Comparison of ENCODE assay signal across 8 cellular contexts in genomic region chr2:65056215-65056989, GRCh38. TPM values are rescaled to one million over a fixed set of nuclear protein-coding genes. Genes with fewer than 3 reads are reported as not detected.
DNase-seq lines count a peak whose midpoint lies in the region; ATAC-seq and TF ChIP-seq lines count a peak whose summit lies in the region.

A gene with protein sequence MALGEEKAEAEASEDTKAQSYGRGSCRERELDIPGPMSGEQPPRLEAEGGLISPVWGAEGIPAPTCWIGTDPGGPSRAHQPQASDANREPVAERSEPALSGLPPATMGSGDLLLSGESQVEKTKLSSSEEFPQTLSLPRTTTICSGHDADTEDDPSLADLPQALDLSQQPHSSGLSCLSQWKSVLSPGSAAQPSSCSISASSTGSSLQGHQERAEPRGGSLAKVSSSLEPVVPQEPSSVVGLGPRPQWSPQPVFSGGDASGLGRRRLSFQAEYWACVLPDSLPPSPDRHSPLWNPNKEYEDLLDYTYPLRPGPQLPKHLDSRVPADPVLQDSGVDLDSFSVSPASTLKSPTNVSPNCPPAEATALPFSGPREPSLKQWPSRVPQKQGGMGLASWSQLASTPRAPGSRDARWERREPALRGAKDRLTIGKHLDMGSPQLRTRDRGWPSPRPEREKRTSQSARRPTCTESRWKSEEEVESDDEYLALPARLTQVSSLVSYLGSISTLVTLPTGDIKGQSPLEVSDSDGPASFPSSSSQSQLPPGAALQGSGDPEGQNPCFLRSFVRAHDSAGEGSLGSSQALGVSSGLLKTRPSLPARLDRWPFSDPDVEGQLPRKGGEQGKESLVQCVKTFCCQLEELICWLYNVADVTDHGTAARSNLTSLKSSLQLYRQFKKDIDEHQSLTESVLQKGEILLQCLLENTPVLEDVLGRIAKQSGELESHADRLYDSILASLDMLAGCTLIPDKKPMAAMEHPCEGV (plus strand): TSS chr2:65056416. CDS start chr2:65069445, 13,029 bp downstream.

- H3K4me3 ChIP-seq in AG04450 (ENCODE audit: low read depth, low read length) (peak within 1 kb of the TSS; percentile 78), WERI-Rb-1 (ENCODE audit: low read depth, low read length) (peak within 1 kb of the TSS; percentile 80), mammary epithelial cell (replicated peaks in 1 of 3; ENCODE audit: insufficient read depth in 1 of 3, low read depth in 2 of 3, low read length in 3 of 3) (peak within 1 kb of the TSS; percentile 57 to 68 (median 65)), iPS-20b (ENCODE audit: low read length) (peak within 1 kb of the TSS; percentile 84), skeletal muscle tissue (ENCODE audit: low read length in 3 of 3) (peak within 1 kb of the TSS; percentile 85 to 88 (median 86))

- H3K27ac ChIP-seq in AG04450 (ENCODE audit: low read depth, low read length) (no peak within 1 kb of the TSS), WERI-Rb-1 (peak within 1 kb of the TSS; percentile 76), mammary epithelial cell (ENCODE audit: insufficient read depth, low read depth, low read length) (peak within 1 kb of the TSS; percentile 26), iPS-20b (ENCODE audit: low read length) (no peak within 1 kb of the TSS), skeletal muscle tissue (ENCODE audit: low read depth, low read length) (peak within 1 kb of the TSS; percentile 93)

- CTCF ChIA-PET in AG04450 (lab: Charles Lee) (interaction anchor here (0.8 to 5.0 kb wide), 6 partner anchors 8 to 138 kb away, joined by 3 to 20 read pairs (median 5); no protein-coding TSS in a partner anchor), mammary epithelial cell (lab: Charles Lee; ENCODE audit: low non-redundant PET) (interaction anchor here (0.6 kb wide), 1 partner anchor 168 kb away, joined by 3 read pairs; no protein-coding TSS in a partner anchor)

- dilution Hi-C loops in mammary epithelial cell (cut with HindIII; ENCODE audit: low sequenced_read_pairs) = no loop called here

- TF ChIP-seq CTCF in AG04450 (IDR thresholded peaks at IDR 0.05; ENCODE audit: low read depth, low read length) (no peak), WERI-Rb-1 (IDR thresholded peaks at IDR 0.05; ENCODE audit: low read depth, low read length) (no peak), mammary epithelial cell (conservative IDR thresholded peaks at IDR 0.05 in 1 of 2, IDR thresholded peaks at IDR 0.05 in 1 of 2; ENCODE audit: extremely low read depth in 1 of 2, insufficient read depth in 1 of 2, low read depth in 1 of 2, low read length in 2 of 2) (no peak)

- H3K9ac ChIP-seq in mammary epithelial cell (ENCODE audit: insufficient read depth, low read length) (peak within 1 kb of the TSS; percentile 42), iPS-20b (ENCODE audit: low read depth, low read length) (peak within 1 kb of the TSS; percentile 90), skeletal muscle tissue (ENCODE audit: low read depth in 1 of 3, low read length in 3 of 3) (peak within 1 kb of the TSS; percentile 84 to 91 (median 84))

- WGBS in mammary epithelial cell (ENCODE audit: low coverage, missing lambda C conversion rate) = under 1% methylated on average over 27 of the region's 95 CpGs

- no peaks in the 10 kb centered on the region for H3K27me3 ChIP-seq in AG04450 (ENCODE audit: control insufficient read depth, insufficient read depth, low read length)
- no peaks in the 10 kb centered on the region for H3K27me3 ChIP-seq in WERI-Rb-1 (ENCODE audit: insufficient read depth, low read depth, severe bottlenecking)
- no peaks in the 10 kb centered on the region for H3K27me3 ChIP-seq in mammary epithelial cell (ENCODE audit: insufficient read depth, low read length)
- H3K27me3 ChIP-seq in iPS-20b (ENCODE audit: insufficient read depth, low read length) = no peaks in the 10 kb centered on the region
- H3K27me3 ChIP-seq in skeletal muscle tissue (ENCODE audit: control insufficient read depth in 3 of 3, insufficient read depth in 3 of 3, low read length in 3 of 3) = no peaks in the 10 kb centered on the region

- H3K79me2 ChIP-seq in mammary epithelial cell (ENCODE audit: insufficient read depth, low read length) = peaks cover 24% of the 10 kb centered on the region

- H3K36me3 ChIP-seq in WERI-Rb-1 = no peaks in the 10 kb centered on the region; the same call in none of the 2 replicates
- no peaks in the 10 kb centered on the region for H3K36me3 ChIP-seq in mammary epithelial cell (ENCODE audit: insufficient read depth, low read length)
- no peaks in the 10 kb centered on the region; the same call in 1 of the 2 replicates for H3K36me3 ChIP-seq in iPS-20b (ENCODE audit: insufficient read depth, low read depth, low read length)
- H3K36me3 ChIP-seq in skeletal muscle tissue (ENCODE audit: control insufficient read depth in 3 of 3, insufficient read depth in 3 of 3, low read length in 3 of 3) = no peaks in the 10 kb centered on the region

- H4K20me1 ChIP-seq in mammary epithelial cell (ENCODE audit: insufficient read depth, low read length) = no peaks in the 10 kb centered on the region

- H3K4me2 ChIP-seq in mammary epithelial cell (ENCODE audit: insufficient read depth, low read depth, low read length) = peak within 1 kb of the TSS; percentile 92

- peak within 1 kb of the TSS; percentile 93 for H2AFZ ChIP-seq in mammary epithelial cell (ENCODE audit: low read depth, low read length)

- peak; percentile 86 for ATAC-seq in GM18907 (IDR thresholded peaks at IDR 0.05; ENCODE audit: unreplicated experiment)
- peak; percentile 78 for ATAC-seq in HG03139 (IDR thresholded peaks at IDR 0.05; ENCODE audit: unreplicated experiment)

- H3K4me1 ChIP-seq in mammary epithelial cell (ENCODE audit: insufficient read depth, low read length) (peaks cover 12% of the 10 kb centered on the region), iPS-20b (ENCODE audit: insufficient read depth, low read length) (peaks cover 5% of the 10 kb centered on the region; the same call in 1 of the 2 replicates), skeletal muscle tissue (ENCODE audit: control insufficient read depth in 3 of 3, insufficient read depth in 3 of 3, low read length in 3 of 3) (peaks cover 41 to 52% (median 41%) of the 10 kb centered on the region in 3 donors)

- DNase-seq in AG04450 (ENCODE audit: low read depth, low spot score) (peak; percentile 93), NCI-H2196 treated with DMSO at 0.1 percent for 48 hours (lab: John Stamatoyannopoulos, UW; ENCODE audit: unreplicated experiment) (peak; percentile 81), WERI-Rb-1 (peak; percentile 99), mammary epithelial cell (peak; percentile 96)

- no TSS peak for BruUV-seq in mammary epithelial cell (replicated peaks; lab: Mats Ljungman, UMichigan)

- intact Hi-C loops in mammary epithelial cell (cut with micrococcal nuclease) = no loop called here

- in situ Hi-C loops in mammary epithelial cell (cut with MboI; ENCODE audit: low sequenced_read_pairs in 2 of 2) = loop anchor here in 1 of 2 donors (25.0 kb wide), 1 partner anchor 506 kb away; no protein-coding TSS in a partner anchor

- no peaks in the 10 kb centered on the region for H3K9me3 ChIP-seq in AG04450 (ENCODE audit: control insufficient read depth, insufficient read depth, low read length)
- no peaks in the 10 kb centered on the region for H3K9me3 ChIP-seq in WERI-Rb-1 (ENCODE audit: severe bottlenecking)
- H3K9me3 ChIP-seq in mammary epithelial cell (replicated peaks; ENCODE audit: insufficient read depth, low read length) = no peaks in the 10 kb centered on the region
- H3K9me3 ChIP-seq in iPS-20b (ENCODE audit: insufficient read depth, low read depth, low read length) = no peaks in the 10 kb centered on the region
- H3K9me3 ChIP-seq in skeletal muscle tissue (ENCODE audit: control insufficient read depth in 3 of 3, low read length in 3 of 3) = no peaks in the 10 kb centered on the region

- POLR2A ChIA-PET in AG04450 (lab: Yijun Ruan, JAX) = interaction anchor here (0.6 to 1.9 kb wide), 10 partner anchors 9 to 1523 kb away, joined by 3 to 17 read pairs (median 6); partner anchors contain the start of genes ACTR2 and RAB1A

RNA-seq across cellular contexts. Expression of the gene that starts here (rescaled TPM):
- polyA plus RNA-seq in AG04450 (2011; rRNA removed) (7.3 and 7.9 TPM in 2 replicates), mammary epithelial cell (4.4 TPM)
- 8.6 and 8.9 TPM in 2 replicates for polyA minus RNA-seq in AG04450 (2011; rRNA and poly(A)+ RNA removed)
- total RNA-seq in mammary epithelial cell (1 to 10 TPM; 9.0 to 9.3 TPM), skeletal muscle tissue (27.1 TPM)
- 15.0 TPM for polyA minus RNA-seq in mammary epithelial cell

Comparison
In these comparisons a context has a peak if more than half of its experiments do, and no peak if none do; other contexts are left out.
1. H3K27ac ChIP-seq: peak in WERI-Rb-1 (single experiment), mammary epithelial cell (single experiment) and skeletal muscle tissue (single experiment); none in AG04450 (single experiment) and iPS-20b (single experiment).
2. Peak in every context shown above with its lines, with median percentiles within 50 percentile points of each other: DNase-seq, H3K4me3 ChIP-seq and H3K9ac ChIP-seq.